ENCODE assay signal across 1 cellular context in the genomic region with DNA sequence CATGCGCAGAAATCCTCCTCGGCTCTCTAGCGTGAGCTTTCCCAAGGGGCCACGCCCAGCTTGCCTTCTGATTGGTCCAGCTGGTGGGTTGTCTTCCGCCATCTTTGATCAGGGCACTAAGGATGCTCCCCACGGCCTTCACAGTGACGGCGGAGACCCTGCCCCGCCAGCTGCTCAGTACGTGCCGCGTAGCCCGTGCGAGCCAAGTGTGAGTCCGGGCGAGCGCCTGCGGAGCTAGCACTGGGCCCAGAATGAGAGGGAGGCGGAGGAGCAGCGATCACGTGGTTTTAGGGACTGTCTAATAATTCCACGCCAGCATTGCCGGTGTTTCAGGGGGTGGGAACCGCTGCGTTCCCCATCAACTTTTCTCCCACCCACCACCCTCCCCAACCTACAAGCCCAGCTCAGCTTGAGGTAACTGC.
TF ChIP-seq lines count a peak whose summit lies in the region.

No MANE protein-coding gene starts in this region.

TF ChIP-seq in K562, 482 proteins besides CTCF, POLR2A, EP300 and RAD21 (continued from another document and continues in another):
- TF ChIP-seq, protein P1, sequence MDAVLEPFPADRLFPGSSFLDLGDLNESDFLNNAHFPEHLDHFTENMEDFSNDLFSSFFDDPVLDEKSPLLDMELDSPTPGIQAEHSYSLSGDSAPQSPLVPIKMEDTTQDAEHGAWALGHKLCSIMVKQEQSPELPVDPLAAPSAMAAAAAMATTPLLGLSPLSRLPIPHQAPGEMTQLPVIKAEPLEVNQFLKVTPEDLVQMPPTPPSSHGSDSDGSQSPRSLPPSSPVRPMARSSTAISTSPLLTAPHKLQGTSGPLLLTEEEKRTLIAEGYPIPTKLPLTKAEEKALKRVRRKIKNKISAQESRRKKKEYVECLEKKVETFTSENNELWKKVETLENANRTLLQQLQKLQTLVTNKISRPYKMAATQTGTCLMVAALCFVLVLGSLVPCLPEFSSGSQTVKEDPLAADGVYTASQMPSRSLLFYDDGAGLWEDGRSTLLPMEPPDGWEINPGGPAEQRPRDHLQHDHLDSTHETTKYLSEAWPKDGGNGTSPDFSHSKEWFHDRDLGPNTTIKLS (IDR thresholded peaks at IDR 0.05; ENCODE audit: borderline replicate concordance, low read depth): peak; percentile 61; the same call in 1 of the 2 replicates
- TF ChIP-seq PHB (CRISPR knock-in tag; IDR thresholded peaks at IDR 0.05) (no peak), ZBTB1 (CRISPR knock-in tag; IDR thresholded peaks at IDR 0.05; ENCODE audit: borderline replicate concordance, low read depth) (no peak), ADNP (tag; IDR thresholded peaks at IDR 0.05) (no peak), ZNF785 (CRISPR knock-in tag; IDR thresholded peaks at IDR 0.05) (no peak), ZNF830 (CRISPR knock-in tag; IDR thresholded peaks at IDR 0.05) (no peak), ZNF707 (CRISPR knock-in tag; conservative IDR thresholded peaks at IDR 0.05) (no peak), RHOXF2B (CRISPR knock-in tag; conservative IDR thresholded peaks at IDR 0.05) (no peak), CBX5 (IDR thresholded peaks at IDR 0.05; ENCODE audit: borderline replicate concordance, low read depth) (no peak), HDGF (IDR thresholded peaks at IDR 0.05) (no peak), XRCC5 (IDR thresholded peaks at IDR 0.05; ENCODE audit: low read depth, low read length) (no peak; the same call in 1 of the 2 replicates), PURB (CRISPR knock-in tag; IDR thresholded peaks at IDR 0.05; ENCODE audit: low read depth) (no peak), ZNF124 (CRISPR knock-in tag; IDR thresholded peaks at IDR 0.05) (no peak), IFI16 (CRISPR knock-in tag; IDR thresholded peaks at IDR 0.05) (no peak), POLR2AphosphoS5 (IDR thresholded peaks at IDR 0.05; ENCODE audit: control insufficient read depth, insufficient read depth, low read depth, low read length) (peak; percentile 42; the same call in 1 of the 2 replicates), ZNF217 (CRISPR knock-in tag; IDR thresholded peaks at IDR 0.05) (no peak), ZNF174 (CRISPR knock-in tag; IDR thresholded peaks at IDR 0.05) (no peak), RBM14 (IDR thresholded peaks at IDR 0.05; ENCODE audit: borderline replicate concordance, insufficient read depth, low read depth, low read length) (no peak), XRCC4 (IDR thresholded peaks at IDR 0.05; ENCODE audit: extremely low read depth, insufficient read depth, insufficient read length) (no peak)
- TF ChIP-seq, protein P2, sequence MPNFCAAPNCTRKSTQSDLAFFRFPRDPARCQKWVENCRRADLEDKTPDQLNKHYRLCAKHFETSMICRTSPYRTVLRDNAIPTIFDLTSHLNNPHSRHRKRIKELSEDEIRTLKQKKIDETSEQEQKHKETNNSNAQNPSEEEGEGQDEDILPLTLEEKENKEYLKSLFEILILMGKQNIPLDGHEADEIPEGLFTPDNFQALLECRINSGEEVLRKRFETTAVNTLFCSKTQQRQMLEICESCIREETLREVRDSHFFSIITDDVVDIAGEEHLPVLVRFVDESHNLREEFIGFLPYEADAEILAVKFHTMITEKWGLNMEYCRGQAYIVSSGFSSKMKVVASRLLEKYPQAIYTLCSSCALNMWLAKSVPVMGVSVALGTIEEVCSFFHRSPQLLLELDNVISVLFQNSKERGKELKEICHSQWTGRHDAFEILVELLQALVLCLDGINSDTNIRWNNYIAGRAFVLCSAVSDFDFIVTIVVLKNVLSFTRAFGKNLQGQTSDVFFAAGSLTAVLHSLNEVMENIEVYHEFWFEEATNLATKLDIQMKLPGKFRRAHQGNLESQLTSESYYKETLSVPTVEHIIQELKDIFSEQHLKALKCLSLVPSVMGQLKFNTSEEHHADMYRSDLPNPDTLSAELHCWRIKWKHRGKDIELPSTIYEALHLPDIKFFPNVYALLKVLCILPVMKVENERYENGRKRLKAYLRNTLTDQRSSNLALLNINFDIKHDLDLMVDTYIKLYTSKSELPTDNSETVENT (CRISPR knock-in tag; IDR thresholded peaks at IDR 0.05): peak; percentile 30; the same call in 1 of the 2 replicates
- TF ChIP-seq, protein P3, sequence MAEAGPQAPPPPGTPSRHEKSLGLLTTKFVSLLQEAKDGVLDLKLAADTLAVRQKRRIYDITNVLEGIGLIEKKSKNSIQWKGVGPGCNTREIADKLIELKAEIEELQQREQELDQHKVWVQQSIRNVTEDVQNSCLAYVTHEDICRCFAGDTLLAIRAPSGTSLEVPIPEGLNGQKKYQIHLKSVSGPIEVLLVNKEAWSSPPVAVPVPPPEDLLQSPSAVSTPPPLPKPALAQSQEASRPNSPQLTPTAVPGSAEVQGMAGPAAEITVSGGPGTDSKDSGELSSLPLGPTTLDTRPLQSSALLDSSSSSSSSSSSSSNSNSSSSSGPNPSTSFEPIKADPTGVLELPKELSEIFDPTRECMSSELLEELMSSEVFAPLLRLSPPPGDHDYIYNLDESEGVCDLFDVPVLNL (CRISPR knock-in tag; IDR thresholded peaks at IDR 0.05; ENCODE audit: low read depth): no peak
- TF ChIP-seq, protein P4, sequence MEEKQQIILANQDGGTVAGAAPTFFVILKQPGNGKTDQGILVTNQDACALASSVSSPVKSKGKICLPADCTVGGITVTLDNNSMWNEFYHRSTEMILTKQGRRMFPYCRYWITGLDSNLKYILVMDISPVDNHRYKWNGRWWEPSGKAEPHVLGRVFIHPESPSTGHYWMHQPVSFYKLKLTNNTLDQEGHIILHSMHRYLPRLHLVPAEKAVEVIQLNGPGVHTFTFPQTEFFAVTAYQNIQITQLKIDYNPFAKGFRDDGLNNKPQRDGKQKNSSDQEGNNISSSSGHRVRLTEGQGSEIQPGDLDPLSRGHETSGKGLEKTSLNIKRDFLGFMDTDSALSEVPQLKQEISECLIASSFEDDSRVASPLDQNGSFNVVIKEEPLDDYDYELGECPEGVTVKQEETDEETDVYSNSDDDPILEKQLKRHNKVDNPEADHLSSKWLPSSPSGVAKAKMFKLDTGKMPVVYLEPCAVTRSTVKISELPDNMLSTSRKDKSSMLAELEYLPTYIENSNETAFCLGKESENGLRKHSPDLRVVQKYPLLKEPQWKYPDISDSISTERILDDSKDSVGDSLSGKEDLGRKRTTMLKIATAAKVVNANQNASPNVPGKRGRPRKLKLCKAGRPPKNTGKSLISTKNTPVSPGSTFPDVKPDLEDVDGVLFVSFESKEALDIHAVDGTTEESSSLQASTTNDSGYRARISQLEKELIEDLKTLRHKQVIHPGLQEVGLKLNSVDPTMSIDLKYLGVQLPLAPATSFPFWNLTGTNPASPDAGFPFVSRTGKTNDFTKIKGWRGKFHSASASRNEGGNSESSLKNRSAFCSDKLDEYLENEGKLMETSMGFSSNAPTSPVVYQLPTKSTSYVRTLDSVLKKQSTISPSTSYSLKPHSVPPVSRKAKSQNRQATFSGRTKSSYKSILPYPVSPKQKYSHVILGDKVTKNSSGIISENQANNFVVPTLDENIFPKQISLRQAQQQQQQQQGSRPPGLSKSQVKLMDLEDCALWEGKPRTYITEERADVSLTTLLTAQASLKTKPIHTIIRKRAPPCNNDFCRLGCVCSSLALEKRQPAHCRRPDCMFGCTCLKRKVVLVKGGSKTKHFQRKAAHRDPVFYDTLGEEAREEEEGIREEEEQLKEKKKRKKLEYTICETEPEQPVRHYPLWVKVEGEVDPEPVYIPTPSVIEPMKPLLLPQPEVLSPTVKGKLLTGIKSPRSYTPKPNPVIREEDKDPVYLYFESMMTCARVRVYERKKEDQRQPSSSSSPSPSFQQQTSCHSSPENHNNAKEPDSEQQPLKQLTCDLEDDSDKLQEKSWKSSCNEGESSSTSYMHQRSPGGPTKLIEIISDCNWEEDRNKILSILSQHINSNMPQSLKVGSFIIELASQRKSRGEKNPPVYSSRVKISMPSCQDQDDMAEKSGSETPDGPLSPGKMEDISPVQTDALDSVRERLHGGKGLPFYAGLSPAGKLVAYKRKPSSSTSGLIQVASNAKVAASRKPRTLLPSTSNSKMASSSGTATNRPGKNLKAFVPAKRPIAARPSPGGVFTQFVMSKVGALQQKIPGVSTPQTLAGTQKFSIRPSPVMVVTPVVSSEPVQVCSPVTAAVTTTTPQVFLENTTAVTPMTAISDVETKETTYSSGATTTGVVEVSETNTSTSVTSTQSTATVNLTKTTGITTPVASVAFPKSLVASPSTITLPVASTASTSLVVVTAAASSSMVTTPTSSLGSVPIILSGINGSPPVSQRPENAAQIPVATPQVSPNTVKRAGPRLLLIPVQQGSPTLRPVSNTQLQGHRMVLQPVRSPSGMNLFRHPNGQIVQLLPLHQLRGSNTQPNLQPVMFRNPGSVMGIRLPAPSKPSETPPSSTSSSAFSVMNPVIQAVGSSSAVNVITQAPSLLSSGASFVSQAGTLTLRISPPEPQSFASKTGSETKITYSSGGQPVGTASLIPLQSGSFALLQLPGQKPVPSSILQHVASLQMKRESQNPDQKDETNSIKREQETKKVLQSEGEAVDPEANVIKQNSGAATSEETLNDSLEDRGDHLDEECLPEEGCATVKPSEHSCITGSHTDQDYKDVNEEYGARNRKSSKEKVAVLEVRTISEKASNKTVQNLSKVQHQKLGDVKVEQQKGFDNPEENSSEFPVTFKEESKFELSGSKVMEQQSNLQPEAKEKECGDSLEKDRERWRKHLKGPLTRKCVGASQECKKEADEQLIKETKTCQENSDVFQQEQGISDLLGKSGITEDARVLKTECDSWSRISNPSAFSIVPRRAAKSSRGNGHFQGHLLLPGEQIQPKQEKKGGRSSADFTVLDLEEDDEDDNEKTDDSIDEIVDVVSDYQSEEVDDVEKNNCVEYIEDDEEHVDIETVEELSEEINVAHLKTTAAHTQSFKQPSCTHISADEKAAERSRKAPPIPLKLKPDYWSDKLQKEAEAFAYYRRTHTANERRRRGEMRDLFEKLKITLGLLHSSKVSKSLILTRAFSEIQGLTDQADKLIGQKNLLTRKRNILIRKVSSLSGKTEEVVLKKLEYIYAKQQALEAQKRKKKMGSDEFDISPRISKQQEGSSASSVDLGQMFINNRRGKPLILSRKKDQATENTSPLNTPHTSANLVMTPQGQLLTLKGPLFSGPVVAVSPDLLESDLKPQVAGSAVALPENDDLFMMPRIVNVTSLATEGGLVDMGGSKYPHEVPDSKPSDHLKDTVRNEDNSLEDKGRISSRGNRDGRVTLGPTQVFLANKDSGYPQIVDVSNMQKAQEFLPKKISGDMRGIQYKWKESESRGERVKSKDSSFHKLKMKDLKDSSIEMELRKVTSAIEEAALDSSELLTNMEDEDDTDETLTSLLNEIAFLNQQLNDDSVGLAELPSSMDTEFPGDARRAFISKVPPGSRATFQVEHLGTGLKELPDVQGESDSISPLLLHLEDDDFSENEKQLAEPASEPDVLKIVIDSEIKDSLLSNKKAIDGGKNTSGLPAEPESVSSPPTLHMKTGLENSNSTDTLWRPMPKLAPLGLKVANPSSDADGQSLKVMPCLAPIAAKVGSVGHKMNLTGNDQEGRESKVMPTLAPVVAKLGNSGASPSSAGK (IDR thresholded peaks at IDR 0.05): peak; percentile 17
- TF ChIP-seq, protein P5, sequence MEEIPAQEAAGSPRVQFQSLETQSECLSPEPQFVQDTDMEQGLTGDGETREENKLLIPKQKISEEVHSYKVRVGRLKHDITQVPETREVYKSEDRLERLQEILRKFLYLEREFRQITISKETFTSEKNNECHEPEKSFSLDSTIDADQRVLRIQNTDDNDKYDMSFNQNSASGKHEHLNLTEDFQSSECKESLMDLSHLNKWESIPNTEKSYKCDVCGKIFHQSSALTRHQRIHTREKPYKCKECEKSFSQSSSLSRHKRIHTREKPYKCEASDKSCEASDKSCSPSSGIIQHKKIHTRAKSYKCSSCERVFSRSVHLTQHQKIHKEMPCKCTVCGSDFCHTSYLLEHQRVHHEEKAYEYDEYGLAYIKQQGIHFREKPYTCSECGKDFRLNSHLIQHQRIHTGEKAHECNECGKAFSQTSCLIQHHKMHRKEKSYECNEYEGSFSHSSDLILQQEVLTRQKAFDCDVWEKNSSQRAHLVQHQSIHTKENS (CRISPR knock-in tag; IDR thresholded peaks at IDR 0.05): no peak
- TF ChIP-seq, protein P6, sequence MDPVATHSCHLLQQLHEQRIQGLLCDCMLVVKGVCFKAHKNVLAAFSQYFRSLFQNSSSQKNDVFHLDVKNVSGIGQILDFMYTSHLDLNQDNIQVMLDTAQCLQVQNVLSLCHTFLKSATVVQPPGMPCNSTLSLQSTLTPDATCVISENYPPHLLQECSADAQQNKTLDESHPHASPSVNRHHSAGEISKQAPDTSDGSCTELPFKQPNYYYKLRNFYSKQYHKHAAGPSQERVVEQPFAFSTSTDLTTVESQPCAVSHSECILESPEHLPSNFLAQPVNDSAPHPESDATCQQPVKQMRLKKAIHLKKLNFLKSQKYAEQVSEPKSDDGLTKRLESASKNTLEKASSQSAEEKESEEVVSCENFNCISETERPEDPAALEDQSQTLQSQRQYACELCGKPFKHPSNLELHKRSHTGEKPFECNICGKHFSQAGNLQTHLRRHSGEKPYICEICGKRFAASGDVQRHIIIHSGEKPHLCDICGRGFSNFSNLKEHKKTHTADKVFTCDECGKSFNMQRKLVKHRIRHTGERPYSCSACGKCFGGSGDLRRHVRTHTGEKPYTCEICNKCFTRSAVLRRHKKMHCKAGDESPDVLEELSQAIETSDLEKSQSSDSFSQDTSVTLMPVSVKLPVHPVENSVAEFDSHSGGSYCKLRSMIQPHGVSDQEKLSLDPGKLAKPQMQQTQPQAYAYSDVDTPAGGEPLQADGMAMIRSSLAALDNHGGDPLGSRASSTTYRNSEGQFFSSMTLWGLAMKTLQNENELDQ (CRISPR knock-in tag; IDR thresholded peaks at IDR 0.05; ENCODE audit: borderline replicate concordance): no peak
- TF ChIP-seq, protein P7, sequence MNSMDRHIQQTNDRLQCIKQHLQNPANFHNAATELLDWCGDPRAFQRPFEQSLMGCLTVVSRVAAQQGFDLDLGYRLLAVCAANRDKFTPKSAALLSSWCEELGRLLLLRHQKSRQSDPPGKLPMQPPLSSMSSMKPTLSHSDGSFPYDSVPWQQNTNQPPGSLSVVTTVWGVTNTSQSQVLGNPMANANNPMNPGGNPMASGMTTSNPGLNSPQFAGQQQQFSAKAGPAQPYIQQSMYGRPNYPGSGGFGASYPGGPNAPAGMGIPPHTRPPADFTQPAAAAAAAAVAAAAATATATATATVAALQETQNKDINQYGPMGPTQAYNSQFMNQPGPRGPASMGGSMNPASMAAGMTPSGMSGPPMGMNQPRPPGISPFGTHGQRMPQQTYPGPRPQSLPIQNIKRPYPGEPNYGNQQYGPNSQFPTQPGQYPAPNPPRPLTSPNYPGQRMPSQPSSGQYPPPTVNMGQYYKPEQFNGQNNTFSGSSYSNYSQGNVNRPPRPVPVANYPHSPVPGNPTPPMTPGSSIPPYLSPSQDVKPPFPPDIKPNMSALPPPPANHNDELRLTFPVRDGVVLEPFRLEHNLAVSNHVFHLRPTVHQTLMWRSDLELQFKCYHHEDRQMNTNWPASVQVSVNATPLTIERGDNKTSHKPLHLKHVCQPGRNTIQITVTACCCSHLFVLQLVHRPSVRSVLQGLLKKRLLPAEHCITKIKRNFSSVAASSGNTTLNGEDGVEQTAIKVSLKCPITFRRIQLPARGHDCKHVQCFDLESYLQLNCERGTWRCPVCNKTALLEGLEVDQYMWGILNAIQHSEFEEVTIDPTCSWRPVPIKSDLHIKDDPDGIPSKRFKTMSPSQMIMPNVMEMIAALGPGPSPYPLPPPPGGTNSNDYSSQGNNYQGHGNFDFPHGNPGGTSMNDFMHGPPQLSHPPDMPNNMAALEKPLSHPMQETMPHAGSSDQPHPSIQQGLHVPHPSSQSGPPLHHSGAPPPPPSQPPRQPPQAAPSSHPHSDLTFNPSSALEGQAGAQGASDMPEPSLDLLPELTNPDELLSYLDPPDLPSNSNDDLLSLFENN (IDR thresholded peaks at IDR 0.05; ENCODE audit: low read depth in 2 of 2, low read length in 2 of 2): no peak
- TF ChIP-seq, protein P8, sequence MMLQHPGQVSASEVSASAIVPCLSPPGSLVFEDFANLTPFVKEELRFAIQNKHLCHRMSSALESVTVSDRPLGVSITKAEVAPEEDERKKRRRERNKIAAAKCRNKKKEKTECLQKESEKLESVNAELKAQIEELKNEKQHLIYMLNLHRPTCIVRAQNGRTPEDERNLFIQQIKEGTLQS (IDR thresholded peaks at IDR 0.05): peak; percentile 25; the same call in 1 of the 2 replicates
- TF ChIP-seq, protein P8 (CRISPR knock-in tag; conservative IDR thresholded peaks at IDR 0.05): no peak
